10 cellular contexts compared by ENCODE assay signal in the genomic region with DNA sequence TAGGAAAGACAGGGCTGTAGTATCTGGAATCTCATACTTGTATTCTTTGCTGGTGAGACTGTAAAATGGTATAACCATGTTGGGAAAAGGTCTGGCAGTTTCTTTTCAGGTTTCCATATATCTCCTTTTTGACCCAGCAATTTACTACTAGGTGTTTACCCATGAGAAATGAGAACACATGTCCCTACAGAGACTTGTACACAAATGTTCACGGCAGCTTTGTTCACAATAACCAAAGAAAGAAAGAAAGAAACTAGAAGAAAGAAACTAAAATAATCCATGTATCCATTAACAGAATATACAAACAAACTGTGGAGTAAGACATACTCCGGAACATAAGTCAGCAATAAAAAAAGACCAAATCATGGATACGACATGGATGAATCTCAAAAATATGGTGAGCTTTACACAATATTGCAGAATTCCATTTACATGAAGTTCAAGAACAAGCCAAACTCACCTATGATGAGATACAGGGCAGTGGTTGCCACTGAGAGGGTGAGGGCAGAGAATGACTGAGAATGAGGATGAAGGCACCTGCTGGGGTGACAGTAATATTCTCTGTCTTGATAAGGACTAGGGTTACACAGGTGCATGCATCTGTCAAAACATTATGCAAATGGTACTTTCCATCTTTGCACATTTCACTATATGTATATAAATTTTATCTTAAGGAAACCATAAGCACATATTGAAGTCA. TPM values are rescaled to one million over a fixed set of nuclear protein-coding genes. Genes with fewer than 3 reads are reported as not detected.
DNase-seq lines count a peak whose midpoint lies in the region; ATAC-seq and TF ChIP-seq lines count a peak whose summit lies in the region.
"Had no signal": no experiment of that assay in that cellular context is flagged by ENCODE, and none has a peak within 500 bp of the region (broad histone marks: within the 10 kb centered on the region; RNA-seq: fewer than 3 reads in every experiment).

No MANE protein-coding gene starts in this region.

- 70 to 88% methylated on average over 3 of the region's 3 CpGs for WGBS in tibial nerve, 2 donors

- peaks cover 54% of the 10 kb centered on the region for H3K27me3 Mint-ChIP-seq in neural crest cell (ENCODE audit: low read depth)

- H3K27ac ChIP-seq in tibial nerve: peak overlapping the region in 2 of 4 donors; percentile 86 to 91

- TF ChIP-seq CTCF in GM12875 (IDR thresholded peaks at IDR 0.05; ENCODE audit: borderline replicate concordance, insufficient read depth, low read depth, low read length) (no peak), neural crest cell (conservative IDR thresholded peaks at IDR 0.05) (no peak), GM10266 (IDR thresholded peaks at IDR 0.05; ENCODE audit: control insufficient read depth, insufficient read depth, low read depth, missing control alignments) (no peak), tibial nerve (IDR thresholded peaks at IDR 0.05) (no peak)

- no peak for TF ChIP-seq POLR2A in tibial nerve (IDR thresholded peaks at IDR 0.05)

- peaks cover 55 to 58% of the 10 kb centered on the region in 2 donors for H3K36me3 Mint-ChIP-seq in activated naive CD4-positive, alpha-beta T cell treated with anti-CD3 and anti-CD28 coated beads, Interleukin-2, amount 50 U/mL, for 72 hours
- H3K36me3 Mint-ChIP-seq in neural crest cell (ENCODE audit: low read depth): no peaks in the 10 kb centered on the region

- peak overlapping the region; percentile 4 for H3K4me3 Mint-ChIP-seq in neural crest cell

- no peak for DNase-seq in activated naive CD4-positive, alpha-beta T cell treated with anti-CD3 and anti-CD28 coated beads, Interleukin-2, amount 50 U/mL, for 72 hours (ENCODE audit: low spot score in 2 of 2)
- no peak for DNase-seq in neural crest cell (ENCODE audit: low read depth, low spot score)
- no peak for DNase-seq in NCI-H1694 (lab: John Stamatoyannopoulos, UW)
- no peak for DNase-seq in HuH-7 (ENCODE audit: low spot score)
- no peak for DNase-seq in GM10266 (ENCODE audit: extremely low spot score)
- DNase-seq in tibial nerve (ENCODE audit: low spot score in 2 of 2): no peak
- DNase-seq: NCI-H2227 treated with DMSO at 0.1 percent for 48 hours had no signal

- TF ChIP-seq EP300 in tibial nerve (IDR thresholded peaks at IDR 0.05): no peak

- H3K4me1 Mint-ChIP-seq in neural crest cell: peaks cover 15% of the 10 kb centered on the region

- peak overlapping the region; percentile 94 to 100 for H3K27ac Mint-ChIP-seq in activated naive CD4-positive, alpha-beta T cell treated with anti-CD3 and anti-CD28 coated beads, Interleukin-2, amount 50 U/mL, for 72 hours
- no peak overlapping the region for H3K27ac Mint-ChIP-seq in neural crest cell (ENCODE audit: unreplicated experiment)

- peak overlapping the region; percentile 50 for H3K4me3 ChIP-seq in GM12875 (ENCODE audit: low read depth, low read length)
- no peak overlapping the region for H3K4me3 ChIP-seq in tibial nerve
- H3K4me3 ChIP-seq: lung had no signal

- peaks cover 0 to 76% (median 37%) of the 10 kb centered on the region in 4 donors for H3K4me1 ChIP-seq in tibial nerve

- no peaks in the 10 kb centered on the region for H3K27me3 ChIP-seq in tibial nerve

- no peaks in the 10 kb centered on the region for H3K9me3 ChIP-seq in tibial nerve

- ATAC-seq in HG02588 (IDR thresholded peaks at IDR 0.05; ENCODE audit: unreplicated experiment): peak; percentile 14
- peak; percentile 12 to 17 for ATAC-seq in activated naive CD4-positive, alpha-beta T cell treated with anti-CD3 and anti-CD28 coated beads, Interleukin-2, amount 50 U/mL, for 72 hours

- H3K36me3 ChIP-seq in tibial nerve: no peaks in the 10 kb centered on the region

- H3K9me3 Mint-ChIP-seq in activated naive CD4-positive, alpha-beta T cell treated with anti-CD3 and anti-CD28 coated beads, Interleukin-2, amount 50 U/mL, for 72 hours: peaks cover 0 to 1% of the 10 kb centered on the region in 2 donors
- H3K9me3 Mint-ChIP-seq in neural crest cell: no peaks in the 10 kb centered on the region

RNA-seq across cellular contexts. Expression of gene RFTN1, which starts 2.7 kb away (rescaled TPM):
- total RNA-seq in activated naive CD4-positive, alpha-beta T cell treated with anti-CD3 and anti-CD28 coated beads, Interleukin-2, amount 50 U/mL, for 72 hours: 100 to 1,000 TPM in 1 of 2 donors, 10 to 100 TPM in 1; 94.3 to 111 TPM
- total RNA-seq in neural crest cell (1.9 and 2.0 TPM in 2 replicates), tibial nerve (100 to 1,000 TPM; 113 to 137 (median 122) TPM)

Comparison
In these comparisons a context has a peak if more than half of its experiments do, and no peak if none do; other contexts are left out.
1. RNA of gene RFTN1, which starts 2.7 kb away (total RNA-seq): 113 to 137 TPM in tibial nerve and 94.3 to 111 TPM in activated naive CD4-positive, alpha-beta T cell treated with anti-CD3 and anti-CD28 coated beads, Interleukin-2, amount 50 U/mL, for 72 hours; 1.9 to 2.0 TPM in neural crest cell; every median in the first group is over 10 times any median in the second.